ENCODE assay signal across 10 cellular contexts in genomic region chr3:48247401-48247807, GRCh38. TPM values are rescaled to one million over a fixed set of nuclear protein-coding genes. Genes with fewer than 3 reads are reported as not detected.
DNase-seq lines count a peak whose midpoint lies in the region; ATAC-seq, FAIRE-seq and TF ChIP-seq lines count a peak whose summit lies in the region.
"Had no signal": no experiment of that assay in that cellular context is flagged by ENCODE, and none has a peak within 500 bp of the region (broad histone marks: within the 10 kb centered on the region; RNA-seq: fewer than 3 reads in every experiment).

No MANE protein-coding gene starts in this region.

- ATAC-seq in right lobe of liver (peak in 3 of 4 donors; percentile 28 to 49 (median 46)), HepG2 (no peak), WTC11 (no peak; the same call in none of the 2 replicates), GM18861 (IDR thresholded peaks at IDR 0.05; ENCODE audit: unreplicated experiment) (no peak), HG02973 (IDR thresholded peaks at IDR 0.05; ENCODE audit: unreplicated experiment) (no peak), GM19328 (IDR thresholded peaks at IDR 0.05; ENCODE audit: unreplicated experiment) (no peak)
- ATAC-seq: gastrocnemius medialis had no signal

- H3K36me3 Mint-ChIP-seq in WTC11, result peaks cover 70% of the 10 kb centered on the region

- no peak for TF ChIP-seq RAD21 in HepG2 (CRISPR knock-in tag; IDR thresholded peaks at IDR 0.05)

- no TSS peak for BruUV-seq in HepG2 (replicated peaks; lab: Mats Ljungman, UMichigan)

- H3K4me1 Mint-ChIP-seq in WTC11, result peaks cover 29% of the 10 kb centered on the region

- CTCF ChIA-PET in HepG2 (lab: Yijun Ruan, JAX; ENCODE audit: low intra/inter-chr PET ratio, low total read pairs) (no interaction called here), WTC11 (lab: Charles Lee) (interaction anchor here (0.7 to 1.9 kb wide), 4 partner anchors 26 to 188 kb away, joined by 3 to 10 read pairs (median 5); no protein-coding TSS in a partner anchor)

- H3K36me3 ChIP-seq in right lobe of liver, result peaks cover 0 to 11% (median 0%) of the 10 kb centered on the region in 4 donors
- H3K36me3 ChIP-seq in HepG2 (replicated peaks in 1 of 2; ENCODE audit: control insufficient read depth in 1 of 2, insufficient read depth in 2 of 2, low read length in 2 of 2), result peaks cover 1 to 5% of the 10 kb centered on the region in 2 experiments; a peak in 2 of 5 replicates
- H3K36me3 ChIP-seq in iPS-20b (ENCODE audit: insufficient read depth, low read depth, low read length), result peaks cover 86% of the 10 kb centered on the region
- H3K36me3 ChIP-seq in vagina, result peaks cover 0 to 16% of the 10 kb centered on the region in 2 donors

- no peak overlapping the region for H3K27ac ChIP-seq in right lobe of liver
- no peak overlapping the region for H3K27ac ChIP-seq in HepG2 (ENCODE audit: extremely low read length, insufficient read depth, low read length)
- H3K27ac ChIP-seq in iPS-20b (ENCODE audit: low read length), result no peak overlapping the region
- H3K27ac ChIP-seq in vagina, result peak overlapping the region; percentile 61
- H3K27ac ChIP-seq: gastrocnemius medialis had no signal

- TF ChIP-seq CTCF in right lobe of liver (IDR thresholded peaks at IDR 0.05) (no peak), HepG2 (CRISPR knock-in tag; IDR thresholded peaks at IDR 0.05) (no peak), WTC11 (IDR thresholded peaks at IDR 0.05) (no peak), vagina (IDR thresholded peaks at IDR 0.05) (no peak)

- H3K9me3 ChIP-seq in right lobe of liver, result no peaks in the 10 kb centered on the region
- H3K9me3 ChIP-seq in HepG2 (ENCODE audit: low read length), result no peaks in the 10 kb centered on the region
- H3K9me3 ChIP-seq in iPS-20b (ENCODE audit: insufficient read depth, low read depth, low read length), result no peaks in the 10 kb centered on the region
- H3K9me3 ChIP-seq in vagina, result no peaks in the 10 kb centered on the region
- H3K9me3 ChIP-seq: gastrocnemius medialis had no signal

- H3K27me3 ChIP-seq in right lobe of liver (no peaks in the 10 kb centered on the region), HepG2 (ENCODE audit: control insufficient read depth in 1 of 2, insufficient read depth in 2 of 2, low read length in 2 of 2) (no peaks in the 10 kb centered on the region), iPS-20b (ENCODE audit: insufficient read depth, low read length) (no peaks in the 10 kb centered on the region), vagina (no peaks in the 10 kb centered on the region)
- H3K27me3 ChIP-seq: gastrocnemius medialis had no signal

- intact Hi-C loops in right lobe of liver (cut with DNase I), result no loop called here
- intact Hi-C loops in HepG2 (cut with micrococcal nuclease; ENCODE audit: unreplicated experiment), result no loop called here
- intact Hi-C loops in vagina (cut with DNase I), result no loop called here

- no peak for FAIRE-seq in HepG2 (lab: Jason Lieb, UNC)

- no peaks in the 10 kb centered on the region for H4K20me1 ChIP-seq in HepG2 (ENCODE audit: insufficient read depth, low read length)

- 100% methylated on average over 1 of the region's 1 CpG for WGBS in right lobe of liver (ENCODE audit: insufficient coverage, low coverage, low lambda C conversion rate, missing lambda C conversion rate)
- 100% methylated on average over 1 of the region's 1 CpG for WGBS in HepG2 (ENCODE audit: low lambda C conversion rate)

- no peak overlapping the region for H3K4me3 Mint-ChIP-seq in WTC11

- in situ Hi-C loops in HepG2 (cut with HindIII; ENCODE audit: extremely low pct_ligation_motif_present, low pct_unique_long_range_greater_than_20kb), result no loop called here

- POLR2A ChIA-PET in HepG2 (lab: Yijun Ruan, JAX), result no interaction called here
- POLR2A ChIA-PET in WTC11 (lab: Charles Lee), result interaction anchor here (0.7 kb wide), 1 partner anchor 376 kb away, joined by 3 read pairs; no protein-coding TSS in a partner anchor

- no peaks in the 10 kb centered on the region for H3K27me3 Mint-ChIP-seq in WTC11 (ENCODE audit: low read depth)

- no peak overlapping the region for H3K4me2 ChIP-seq in HepG2 (ENCODE audit: low read depth, low read length)

- no peaks in the 10 kb centered on the region for H3K79me2 ChIP-seq in HepG2 (ENCODE audit: insufficient read depth, low read length)

- peak overlapping the region; percentile 78 for H3K27ac Mint-ChIP-seq in WTC11

- H3K9me3 Mint-ChIP-seq in WTC11, result no peaks in the 10 kb centered on the region

- H3K4me3 ChIP-seq in right lobe of liver (no peak overlapping the region), HepG2 (replicated peaks in 1 of 3; ENCODE audit: insufficient read depth in 1 of 3, low read depth in 2 of 3, low read length in 3 of 3) (no peak overlapping the region), iPS-20b (ENCODE audit: low read length) (no peak overlapping the region), vagina (no peak overlapping the region)
- H3K4me3 ChIP-seq: gastrocnemius medialis had no signal

- TF ChIP-seq EP300 in HepG2 (IDR thresholded peaks at IDR 0.05; ENCODE audit: low read depth in 2 of 2, low read length in 2 of 2), result no peak
- no peak for TF ChIP-seq EP300 in HepG2 (CRISPR knock-in tag; IDR thresholded peaks at IDR 0.05; ENCODE audit: borderline replicate concordance)

- TF ChIP-seq POLR2A in right lobe of liver (IDR thresholded peaks at IDR 0.05) (no peak), HepG2 (IDR thresholded peaks at IDR 0.05; ENCODE audit: insufficient read depth in 1 of 2, low read depth in 2 of 2, low read length in 2 of 2) (no peak), vagina (IDR thresholded peaks at IDR 0.05) (no peak)

- H3K9ac ChIP-seq in HepG2 (ENCODE audit: insufficient read depth, low read depth, low read length) (no peak overlapping the region), iPS-20b (ENCODE audit: low read depth, low read length) (peak overlapping the region; percentile 37; the same call in 1 of the 2 replicates)

- no peak for DNase-seq in right lobe of liver
- no peak for DNase-seq in HepG2 (ENCODE audit: low spot score)
- no peak for DNase-seq in WTC11 (ENCODE audit: low spot score)
- DNase-seq in vagina (ENCODE audit: extremely low spot score in 2 of 2), result no peak
- DNase-seq: DMS153, gastrocnemius medialis had no signal

- H3K4me1 ChIP-seq in right lobe of liver (no peaks in the 10 kb centered on the region), HepG2 (ENCODE audit: insufficient read depth, low read length) (peaks cover 12% of the 10 kb centered on the region; the same call in 1 of the 2 replicates), iPS-20b (ENCODE audit: insufficient read depth, low read length) (peaks cover 7% of the 10 kb centered on the region; the same call in 1 of the 2 replicates), vagina (peaks cover 33% of the 10 kb centered on the region)

- no peak overlapping the region for H2AFZ ChIP-seq in HepG2 (ENCODE audit: low read length)

RNA-seq across cellular contexts. Expression of gene ZNF589, which starts 6.5 kb away (rescaled TPM):
- total RNA-seq in right lobe of liver (1 to 10 TPM; 2.2 to 3.6 (median 2.5) TPM), HepG2 (2016; rRNA removed; fragmentation: Illumina TruSeq; extraction: Trizol) (5.6 and 7.3 TPM in 2 replicates), WTC11 (2021) (96.1 to 104 TPM (median 102 TPM) in 3 replicates), vagina (12.3 TPM)
- 0.44 and 0.81 TPM in 2 replicates for total RNA-seq in HepG2 (2016; cell fraction: cytosol; rRNA removed; fragmentation: Illumina TruSeq; extraction: Trizol; ENCODE audit: low read depth)
- 5.3 and 6.9 TPM in 2 replicates for total RNA-seq in HepG2 (2016; cell fraction: insoluble cytoplasmic fraction; rRNA removed; fragmentation: Illumina TruSeq; extraction: Trizol)
- 1.4 and 1.7 TPM in 2 replicates for total RNA-seq in HepG2 (2016; cell fraction: membrane; rRNA removed; fragmentation: Illumina TruSeq; extraction: Trizol)
- 10.3 and 12.0 TPM in 2 replicates for total RNA-seq in HepG2 (2016; cell fraction: nucleus; rRNA removed; fragmentation: Illumina TruSeq; extraction: Trizol)
- 5.8 and 7.2 TPM in 2 replicates for polyA plus RNA-seq in HepG2 (2011; rRNA removed)
- polyA plus RNA-seq in HepG2 (2011; cell fraction: cytosol; rRNA removed), result 2.5 and 3.9 TPM in 2 replicates
- polyA plus RNA-seq in HepG2 (2011; cell fraction: nucleus; rRNA removed), result 15.9 and 20.4 TPM in 2 replicates
- 5.9 and 7.4 TPM in 2 replicates for polyA plus RNA-seq in HepG2 (2012)
- polyA plus RNA-seq in HepG2 (2016; cell fraction: cytosol; fragmentation: Illumina TruSeq; extraction: Trizol; ENCODE audit: low read depth), result 0.26 and 0.29 TPM in 2 replicates
- polyA plus RNA-seq in HepG2 (2016; cell fraction: insoluble cytoplasmic fraction; fragmentation: Illumina TruSeq; extraction: Trizol; ENCODE audit: low read depth), result 5.2 and 5.5 TPM in 2 replicates
- 0.94 and 1.2 TPM in 2 replicates for polyA plus RNA-seq in HepG2 (2016; cell fraction: membrane; fragmentation: Illumina TruSeq; extraction: Trizol; ENCODE audit: low read depth)
- polyA plus RNA-seq in HepG2 (2016; cell fraction: nucleus; fragmentation: Illumina TruSeq; extraction: Trizol; ENCODE audit: insufficient read depth, low read depth), result 17.8 and 20.2 TPM in 2 replicates
- 5.6 and 10.6 TPM in 2 replicates for polyA minus RNA-seq in HepG2 (2011; rRNA and poly(A)+ RNA removed; ENCODE audit: low replicate concordance)
- 1.7 TPM in 2 replicates for polyA minus RNA-seq in HepG2 (2011; cell fraction: cytosol; rRNA and poly(A)+ RNA removed)
- 8.9 and 13.2 TPM in 2 replicates for polyA minus RNA-seq in HepG2 (2011; cell fraction: nucleus; rRNA and poly(A)+ RNA removed)

RNA-seq across cellular contexts. Expression of gene CAMP, which starts 24.1 kb away (rescaled TPM):
- total RNA-seq in right lobe of liver (under 1 TPM in 2 of 6 experiments, not detected in 4; 0.46 to 0.50 TPM), HepG2 (2016; rRNA removed; fragmentation: Illumina TruSeq; extraction: Trizol) (not detected in 2 replicates), WTC11 (2021) (not detected in 3 replicates), vagina (not detected)
- total RNA-seq in HepG2 (2016; cell fraction: cytosol; rRNA removed; fragmentation: Illumina TruSeq; extraction: Trizol; ENCODE audit: low read depth), result not detected in 2 replicates
- total RNA-seq in HepG2 (2016; cell fraction: insoluble cytoplasmic fraction; rRNA removed; fragmentation: Illumina TruSeq; extraction: Trizol), result not detected in 2 replicates
- total RNA-seq in HepG2 (2016; cell fraction: membrane; rRNA removed; fragmentation: Illumina TruSeq; extraction: Trizol), result not detected in 2 replicates
- not detected in 2 replicates for total RNA-seq in HepG2 (2016; cell fraction: nucleus; rRNA removed; fragmentation: Illumina TruSeq; extraction: Trizol)
- not detected in 2 replicates for polyA plus RNA-seq in HepG2 (2011; rRNA removed)
- polyA plus RNA-seq in HepG2 (2011; cell fraction: cytosol; rRNA removed), result not detected in 2 replicates
- not detected in 2 replicates for polyA plus RNA-seq in HepG2 (2011; cell fraction: nucleus; rRNA removed)
- polyA plus RNA-seq in HepG2 (2012), result not detected in 2 replicates
- polyA plus RNA-seq in HepG2 (2016; cell fraction: cytosol; fragmentation: Illumina TruSeq; extraction: Trizol; ENCODE audit: low read depth), result not detected in 2 replicates
- not detected in 2 replicates for polyA plus RNA-seq in HepG2 (2016; cell fraction: insoluble cytoplasmic fraction; fragmentation: Illumina TruSeq; extraction: Trizol; ENCODE audit: low read depth)
- polyA plus RNA-seq in HepG2 (2016; cell fraction: membrane; fragmentation: Illumina TruSeq; extraction: Trizol; ENCODE audit: low read depth), result not detected in 2 replicates
- not detected in 2 replicates for polyA plus RNA-seq in HepG2 (2016; cell fraction: nucleus; fragmentation: Illumina TruSeq; extraction: Trizol; ENCODE audit: insufficient read depth, low read depth)
- polyA minus RNA-seq in HepG2 (2011; rRNA and poly(A)+ RNA removed; ENCODE audit: low replicate concordance), result not detected in 2 replicates
- not detected in 2 replicates for polyA minus RNA-seq in HepG2 (2011; cell fraction: cytosol; rRNA and poly(A)+ RNA removed)
- not detected in 2 replicates for polyA minus RNA-seq in HepG2 (2011; cell fraction: nucleus; rRNA and poly(A)+ RNA removed)
- total RNA-seq: gastrocnemius medialis had no signal

RNA-seq across cellular contexts. Expression of gene NME6, which starts 53.8 kb away (rescaled TPM):
- total RNA-seq in right lobe of liver (10 to 100 TPM in 5 of 6 experiments, 1 to 10 TPM in 1; 9.4 to 19.2 (median 13.5) TPM), HepG2 (2016; rRNA removed; fragmentation: Illumina TruSeq; extraction: Trizol) (29.3 and 39.3 TPM in 2 replicates), WTC11 (2021) (9.9 to 13.4 TPM (median 11.0 TPM) in 3 replicates), vagina (17.2 TPM)
- 16.7 and 19.9 TPM in 2 replicates for total RNA-seq in HepG2 (2016; cell fraction: cytosol; rRNA removed; fragmentation: Illumina TruSeq; extraction: Trizol; ENCODE audit: low read depth)
- total RNA-seq in HepG2 (2016; cell fraction: insoluble cytoplasmic fraction; rRNA removed; fragmentation: Illumina TruSeq; extraction: Trizol), result 32.0 and 39.5 TPM in 2 replicates
- 27.4 and 28.5 TPM in 2 replicates for total RNA-seq in HepG2 (2016; cell fraction: membrane; rRNA removed; fragmentation: Illumina TruSeq; extraction: Trizol)
- 12.5 and 20.5 TPM in 2 replicates for total RNA-seq in HepG2 (2016; cell fraction: nucleus; rRNA removed; fragmentation: Illumina TruSeq; extraction: Trizol)
- 31.0 and 35.0 TPM in 2 replicates for polyA plus RNA-seq in HepG2 (2011; rRNA removed)
- polyA plus RNA-seq in HepG2 (2011; cell fraction: cytosol; rRNA removed), result 35.2 and 38.2 TPM in 2 replicates
- 12.4 and 14.8 TPM in 2 replicates for polyA plus RNA-seq in HepG2 (2011; cell fraction: nucleus; rRNA removed)
- polyA plus RNA-seq in HepG2 (2012), result 13.5 and 14.8 TPM in 2 replicates
- 16.6 and 18.9 TPM in 2 replicates for polyA plus RNA-seq in HepG2 (2016; cell fraction: cytosol; fragmentation: Illumina TruSeq; extraction: Trizol; ENCODE audit: low read depth)
- polyA plus RNA-seq in HepG2 (2016; cell fraction: insoluble cytoplasmic fraction; fragmentation: Illumina TruSeq; extraction: Trizol; ENCODE audit: low read depth), result 36.5 and 38.3 TPM in 2 replicates
- 22.5 and 24.6 TPM in 2 replicates for polyA plus RNA-seq in HepG2 (2016; cell fraction: membrane; fragmentation: Illumina TruSeq; extraction: Trizol; ENCODE audit: low read depth)
- 26.6 and 28.5 TPM in 2 replicates for polyA plus RNA-seq in HepG2 (2016; cell fraction: nucleus; fragmentation: Illumina TruSeq; extraction: Trizol; ENCODE audit: insufficient read depth, low read depth)
- 33.9 and 58.1 TPM in 2 replicates for polyA minus RNA-seq in HepG2 (2011; rRNA and poly(A)+ RNA removed; ENCODE audit: low replicate concordance)
- 8.7 and 12.7 TPM in 2 replicates for polyA minus RNA-seq in HepG2 (2011; cell fraction: cytosol; rRNA and poly(A)+ RNA removed)
- 15.2 and 16.3 TPM in 2 replicates for polyA minus RNA-seq in HepG2 (2011; cell fraction: nucleus; rRNA and poly(A)+ RNA removed)

RNA-seq across cellular contexts. Expression of gene CDC25A, which starts 59.2 kb away (rescaled TPM):
- total RNA-seq in right lobe of liver, result 1 to 10 TPM in 2 of 6 experiments, under 1 TPM in 4; 0.27 to 8.8 (median 0.56) TPM
- total RNA-seq in HepG2 (2016; rRNA removed; fragmentation: Illumina TruSeq; extraction: Trizol), result 45.4 and 54.7 TPM in 2 replicates
- 8.6 and 10.2 TPM in 2 replicates for total RNA-seq in HepG2 (2016; cell fraction: cytosol; rRNA removed; fragmentation: Illumina TruSeq; extraction: Trizol; ENCODE audit: low read depth)
- 44.2 and 51.4 TPM in 2 replicates for total RNA-seq in HepG2 (2016; cell fraction: insoluble cytoplasmic fraction; rRNA removed; fragmentation: Illumina TruSeq; extraction: Trizol)
- 25.6 and 27.4 TPM in 2 replicates for total RNA-seq in HepG2 (2016; cell fraction: membrane; rRNA removed; fragmentation: Illumina TruSeq; extraction: Trizol)
- total RNA-seq in HepG2 (2016; cell fraction: nucleus; rRNA removed; fragmentation: Illumina TruSeq; extraction: Trizol), result 26.0 and 31.5 TPM in 2 replicates
- polyA plus RNA-seq in HepG2 (2011; rRNA removed), result 6.1 and 7.9 TPM in 2 replicates
- 4.7 and 5.4 TPM in 2 replicates for polyA plus RNA-seq in HepG2 (2011; cell fraction: cytosol; rRNA removed)
- 3.8 and 5.4 TPM in 2 replicates for polyA plus RNA-seq in HepG2 (2011; cell fraction: nucleus; rRNA removed)
- 5.8 and 9.1 TPM in 2 replicates for polyA plus RNA-seq in HepG2 (2012)
- polyA plus RNA-seq in HepG2 (2016; cell fraction: cytosol; fragmentation: Illumina TruSeq; extraction: Trizol; ENCODE audit: low read depth), result 3.9 and 4.0 TPM in 2 replicates
- 40.2 and 42.2 TPM in 2 replicates for polyA plus RNA-seq in HepG2 (2016; cell fraction: insoluble cytoplasmic fraction; fragmentation: Illumina TruSeq; extraction: Trizol; ENCODE audit: low read depth)
- polyA plus RNA-seq in HepG2 (2016; cell fraction: membrane; fragmentation: Illumina TruSeq; extraction: Trizol; ENCODE audit: low read depth), result 11.4 and 13.7 TPM in 2 replicates
- 31.4 and 31.9 TPM in 2 replicates for polyA plus RNA-seq in HepG2 (2016; cell fraction: nucleus; fragmentation: Illumina TruSeq; extraction: Trizol; ENCODE audit: insufficient read depth, low read depth)
- 12.9 and 36.5 TPM in 2 replicates for polyA minus RNA-seq in HepG2 (2011; rRNA and poly(A)+ RNA removed; ENCODE audit: low replicate concordance)
- polyA minus RNA-seq in HepG2 (2011; cell fraction: cytosol; rRNA and poly(A)+ RNA removed), result 7.1 and 11.8 TPM in 2 replicates
- 8.9 and 11.2 TPM in 2 replicates for polyA minus RNA-seq in HepG2 (2011; cell fraction: nucleus; rRNA and poly(A)+ RNA removed)
- 52.4 to 57.6 TPM (median 54.7 TPM) in 3 replicates for total RNA-seq in WTC11 (2021)
- total RNA-seq in vagina, result 8.8 TPM

Comparison
In these comparisons a context has a peak if more than half of its experiments do, and no peak if none do; other contexts are left out.
1. ATAC-seq: peak in right lobe of liver (3 of 4); none in HepG2 (single experiment), WTC11 (single experiment), GM18861 (single experiment), HG02973 (single experiment) and GM19328 (single experiment).